In genomic region chr5:111670826-111671492, GRCh38 we compare ENCODE assay signal across 16 cellular contexts.
DNase-seq lines count a peak whose midpoint lies in the region; ATAC-seq, FAIRE-seq and TF ChIP-seq lines count a peak whose summit lies in the region.
"Had no signal": no experiment of that assay in that cellular context is flagged by ENCODE, and none has a peak within 500 bp of the region (broad histone marks: within the 10 kb centered on the region; RNA-seq: fewer than 3 reads in every experiment).

No MANE protein-coding gene starts in this region.

- H3K9me1 ChIP-seq in IMR-90 (ENCODE audit: insufficient read depth, low read length) (peaks cover 2% of the 10 kb centered on the region; the same call in 1 of the 2 replicates), K562 (ENCODE audit: control insufficient read depth, insufficient read depth, low read length) (no peaks in the 10 kb centered on the region)

- no peak overlapping the region for H2BK20ac ChIP-seq in IMR-90 (ENCODE audit: low read depth, low read length)

- H4K20me1 ChIP-seq in IMR-90 (ENCODE audit: insufficient read depth, low read length) (no peaks in the 10 kb centered on the region), K562 (replicated peaks; ENCODE audit: control insufficient read depth, insufficient read depth, low read length) (no peaks in the 10 kb centered on the region)

- in situ Hi-C loops in IMR-90 (cut with MboI; ENCODE audit: low sequenced_read_pairs) (no loop called here), K562 (cut with MboI) (no loop called here)

- no peak for TF ChIP-seq POLR2A in IMR-90 (IDR thresholded peaks at IDR 0.05; ENCODE audit: low read depth, low read length)
- no peak for TF ChIP-seq POLR2A in K562 (conservative IDR thresholded peaks at IDR 0.05)

- H3K79me1 ChIP-seq in IMR-90 (ENCODE audit: low read depth in 1 of 2, low read length in 2 of 2), result no peaks in the 10 kb centered on the region

- no peak overlapping the region for H3K4ac ChIP-seq in IMR-90 (ENCODE audit: low read depth, low read length)

- H3K4me3 ChIP-seq in IMR-90 (ENCODE audit: insufficient read depth, low read depth, low read length) (no peak overlapping the region), K562 (no peak overlapping the region), kidney epithelial cell (ENCODE audit: low read depth, low read length) (no peak overlapping the region)

- no peak overlapping the region for H2AFZ ChIP-seq in IMR-90 (replicated peaks; ENCODE audit: low read length, poor library complexity)
- H2AFZ ChIP-seq in K562 (ENCODE audit: low read depth, low read length), result no peak overlapping the region

- TF ChIP-seq CTCF in IMR-90 (conservative IDR thresholded peaks at IDR 0.05; ENCODE audit: low read depth, low read length) (0 out of 2 replicates have a peak, but pooled peaks have one; percentile 11), K562 (IDR thresholded peaks at IDR 0.05 in 2 of 3, conservative IDR thresholded peaks at IDR 0.05 in 1 of 3; ENCODE audit: insufficient read depth in 2 of 3, low read depth in 1 of 3, low read length in 3 of 3) (no peak), kidney epithelial cell (IDR thresholded peaks at IDR 0.05; ENCODE audit: insufficient read depth, low read length, poor library complexity, severe bottlenecking) (no peak)

- H2AK5ac ChIP-seq in IMR-90 (ENCODE audit: low read depth, low read length), result no peak overlapping the region

- H3K36me3 ChIP-seq in IMR-90 (ENCODE audit: control insufficient read depth, insufficient read depth, low read length) (no peaks in the 10 kb centered on the region), K562 (ENCODE audit: control insufficient read depth, insufficient read depth, low read length) (no peaks in the 10 kb centered on the region), kidney epithelial cell (ENCODE audit: control insufficient read depth, insufficient read depth, low read length) (no peaks in the 10 kb centered on the region)

- no peak overlapping the region for H3K18ac ChIP-seq in IMR-90 (ENCODE audit: low read depth, low read length)

- H4K5ac ChIP-seq in IMR-90 (ENCODE audit: low read depth, low read length), result no peak overlapping the region

- H3K27ac ChIP-seq in IMR-90 (ENCODE audit: insufficient read depth, low read length) (no peak overlapping the region), K562 (ENCODE audit: extremely low read depth, low read depth, low read length) (no peak overlapping the region)

- H3K79me2 ChIP-seq in K562 (ENCODE audit: control insufficient read depth, insufficient read depth, low read length), result no peaks in the 10 kb centered on the region

- H3K14ac ChIP-seq in IMR-90 (replicated peaks; ENCODE audit: low read depth, low read length), result 0 out of 2 replicates have a peak overlapping the region, but pooled peaks have one; percentile 45

- H3K27me3 ChIP-seq in IMR-90 (ENCODE audit: control insufficient read depth, insufficient read depth, low read length) (no peaks in the 10 kb centered on the region), K562 (ENCODE audit: control insufficient read depth in 2 of 2, insufficient read depth in 2 of 2, low read length in 2 of 2) (no peaks in the 10 kb centered on the region), kidney epithelial cell (ENCODE audit: control insufficient read depth, insufficient read depth, low read length) (no peaks in the 10 kb centered on the region)

- no peak overlapping the region for H2AK9ac ChIP-seq in IMR-90 (replicated peaks; ENCODE audit: low read depth, low read length, poor library complexity)

- no peak overlapping the region for H4K91ac ChIP-seq in IMR-90 (ENCODE audit: insufficient read depth, low read depth, low read length)

- no peak overlapping the region for H2BK5ac ChIP-seq in IMR-90 (ENCODE audit: low read depth, low read length, poor library complexity, severe bottlenecking)

- H3K23ac ChIP-seq in IMR-90 (ENCODE audit: low read depth, low read length), result no peak overlapping the region

- H3K9ac ChIP-seq in IMR-90 (ENCODE audit: low read depth, low read length) (no peak overlapping the region), K562 (ENCODE audit: insufficient read depth in 1 of 2, low read depth in 2 of 2, low read length in 2 of 2) (no peak overlapping the region)

- H3K4me2 ChIP-seq in IMR-90 (ENCODE audit: low read depth, low read length) (no peak overlapping the region), K562 (ENCODE audit: insufficient read depth, low read length) (no peak overlapping the region)

- ATAC-seq in IMR-90 (ENCODE audit: low read depth) (no peak), K562 (peak; percentile 44; the same call in 1 of the 3 replicates)
- ATAC-seq: activated T-helper 17 cell treated with anti-CD3 and anti-CD28 coated beads, Interleukin-2, amount 50 U/mL, for 72 hours had no signal

- BruUV-seq in IMR-90 (replicated peaks; lab: Mats Ljungman, UMichigan), result no TSS peak
- BruUV-seq in K562 (replicated peaks; lab: Mats Ljungman, UMichigan), result no TSS peak

- intact Hi-C loops in IMR-90 (cut with micrococcal nuclease), result no loop called here
- intact Hi-C loops in K562 (cut with micrococcal nuclease), result no loop called here

- no peak overlapping the region for H2BK120ac ChIP-seq in IMR-90 (ENCODE audit: low read depth, low read length)

- no peak for FAIRE-seq in K562 (lab: Jason Lieb, UNC)

- H4K8ac ChIP-seq in IMR-90 (ENCODE audit: low read depth in 2 of 2, low read length in 2 of 2), result no peak overlapping the region

- no peak for TF ChIP-seq EP300 in K562 (IDR thresholded peaks at IDR 0.05; ENCODE audit: low read length)

- POLR2A ChIA-PET in IMR-90 (lab: Charles Lee; ENCODE audit: unreplicated experiment) (no interaction called here), K562 (lab: Yijun Ruan, JAX) (no interaction called here)

- H3K9me3 ChIP-seq in IMR-90 (ENCODE audit: control insufficient read depth, insufficient read depth, low read length) (no peaks in the 10 kb centered on the region), K562 (replicated peaks; ENCODE audit: control insufficient read depth, insufficient read depth, low read depth, low read length) (no peaks in the 10 kb centered on the region)

- no peak overlapping the region for H2BK15ac ChIP-seq in IMR-90 (ENCODE audit: low read depth, low read length)

- dilution Hi-C loops in IMR-90 (cut with HindIII; ENCODE audit: low sequenced_read_pairs, unreplicated experiment), result no loop called here

- no peak overlapping the region for H3K56ac ChIP-seq in IMR-90 (ENCODE audit: extremely low read depth, insufficient read depth, low read length)

- WGBS in IMR-90 (ENCODE audit: extremely low coverage in 2 of 2, insufficient read length in 1 of 2), 2 experiments, result no CpG with 5 or more reads among the region's 3 CpGs
- 3% methylated on average over 3 of the region's 3 CpGs for WGBS in K562 (ENCODE audit: insufficient coverage, low coverage, missing lambda C conversion rate)

- no peak for TF ChIP-seq RAD21 in IMR-90 (IDR thresholded peaks at IDR 0.05; ENCODE audit: low read length)
- no peak for TF ChIP-seq RAD21 in K562 (CRISPR knock-in tag; conservative IDR thresholded peaks at IDR 0.05 in 1 of 2, IDR thresholded peaks at IDR 0.05 in 1 of 2)

- CTCF ChIA-PET in IMR-90 (lab: Yijun Ruan, JAX), result no interaction called here
- CTCF ChIA-PET in K562 (lab: Yijun Ruan, JAX; ENCODE audit: low intra/inter-chr PET ratio), result no interaction called here

- H3K4me1 ChIP-seq in IMR-90 (ENCODE audit: control insufficient read depth, insufficient read depth, low read length) (no peaks in the 10 kb centered on the region; the same call in 1 of the 2 replicates), K562 (replicated peaks in 1 of 2; ENCODE audit: control insufficient read depth in 2 of 2, insufficient read depth in 2 of 2, low read length in 2 of 2) (no peaks in the 10 kb centered on the region)

- DNase-seq in DMS79 treated with DMSO at 0.1 percent for 48 hours (lab: John Stamatoyannopoulos, UW) (peak; percentile 16), IMR-90 (peak; percentile 30), K562 (ENCODE audit: extremely low read depth in 1 of 4, low spot score in 3 of 4) (peak in 1 of 4 experiments; percentile 14), kidney epithelial cell (ENCODE audit: low read depth) (peak; percentile 84), ureter (ENCODE audit: low spot score) (no peak), activated gamma-delta T cell (lab: John Stamatoyannopoulos, UW) (no peak), NCI-H446 (lab: John Stamatoyannopoulos, UW) (no peak), NCI-H1694 treated with DMSO at 0.1 percent for 48 hours (lab: John Stamatoyannopoulos, UW) (no peak)
- DNase-seq: DND-41; effector CD8-positive, alpha-beta T cell; NCI-H1436; NCI-H526; SHP77; stimulated activated CD4-positive, alpha-beta T cell treated with anti-CD3 and anti-CD28 coated beads, Interleukin-2, amount 100 ng/mL, for 24 hours; T1000 had no signal

TF ChIP-seq in IMR-90, 13 proteins besides CTCF, POLR2A, EP300 and RAD21 (continues in another document):
- TF ChIP-seq ELK1 (IDR thresholded peaks at IDR 0.05; ENCODE audit: borderline replicate concordance, low read depth, low read length), result no peak
- no peak for TF ChIP-seq FOS (IDR thresholded peaks at IDR 0.05; ENCODE audit: low read depth, low read length)
- TF ChIP-seq RCOR1 (IDR thresholded peaks at IDR 0.05; ENCODE audit: insufficient replicate concordance, low read length), result no peak
- TF ChIP-seq BHLHE40 (IDR thresholded peaks at IDR 0.05; ENCODE audit: low read depth, low read length), result no peak

TF ChIP-seq in K562, 482 proteins besides CTCF, POLR2A, EP300 and RAD21 (continues in another document):
- TF ChIP-seq TAF15 (IDR thresholded peaks at IDR 0.05; ENCODE audit: low read depth, low read length) (no peak), THRA (IDR thresholded peaks at IDR 0.05) (no peak), ZFX (CRISPR knock-in tag; IDR thresholded peaks at IDR 0.05) (no peak), FIP1L1 (IDR thresholded peaks at IDR 0.05; ENCODE audit: low read depth, low read length, poor library complexity, severe bottlenecking) (no peak), SAP30 (IDR thresholded peaks at IDR 0.05; ENCODE audit: borderline replicate concordance, insufficient read depth, low read depth, low read length, poor library complexity, severe bottlenecking) (no peak), BCOR (IDR thresholded peaks at IDR 0.05) (no peak)

Comparison
In these comparisons a context has a peak if more than half of its experiments do, and no peak if none do; other contexts are left out.
1. DNase-seq: peak in DMS79 treated with DMSO at 0.1 percent for 48 hours (single experiment), IMR-90 (single experiment) and kidney epithelial cell (single experiment); none in ureter (single experiment), activated gamma-delta T cell (single experiment), NCI-H446 (0 of 2) and NCI-H1694 treated with DMSO at 0.1 percent for 48 hours (single experiment).